8 cellular contexts compared by ENCODE assay signal in genomic region chr19:7679771-7680605, GRCh38. TPM values are rescaled to one million over a fixed set of nuclear protein-coding genes. Genes with fewer than 3 reads are reported as not detected.
A peak's percentile ranks its signal among the peaks of the same experiment; 100 is the strongest.
DNase-seq lines count a peak whose midpoint lies in the region; ATAC-seq and TF ChIP-seq lines count a peak whose summit lies in the region.
"Had no signal": no experiment of that assay in that cellular context is flagged by ENCODE, and none has a peak within 500 bp of the region (broad histone marks: within the 10 kb centered on the region; RNA-seq: fewer than 3 reads in every experiment).

No MANE protein-coding gene starts in this region.

- no peak for TF ChIP-seq RAD21 in HCT116 (IDR thresholded peaks at IDR 0.05; ENCODE audit: low read depth)

- CTCF ChIA-PET in HCT116 (lab: Charles Lee), result interaction anchor here (0.7 to 2.0 kb wide), 15 partner anchors 9 to 581 kb away, joined by 3 to 56 read pairs (median 7); partner anchors contain the start of genes PET100, RETN and XAB2

- in situ Hi-C loops in GM13976 (cut with MboI; ENCODE audit: low sequenced_read_pairs, unreplicated experiment), result loop anchor here (5.0 kb wide), 1 partner anchor 117 kb away; no protein-coding TSS in a partner anchor

- no peaks in the 10 kb centered on the region for H3F3A ChIP-seq in smooth muscle cell (ENCODE audit: low read depth)

- peak; percentile 40 for ATAC-seq in HCT116
- ATAC-seq in aorta (ENCODE audit: low FRiP score), result no peak

- POLR2A ChIA-PET in HCT116 (lab: Charles Lee), result interaction anchor here (0.9 to 1.6 kb wide), 6 partner anchors 15 to 120 kb away, joined by 3 to 10 read pairs (median 3); no protein-coding TSS in a partner anchor

- H3K27ac ChIP-seq in HCT116 (ENCODE audit: low read depth, low read length), result no peak overlapping the region; the same call in 1 of the 2 replicates
- peak overlapping the region; percentile 75; the same call in 1 of the 2 replicates for H3K27ac ChIP-seq in WERI-Rb-1
- H3K27ac ChIP-seq in hepatocyte, result no peak overlapping the region
- no peak overlapping the region for H3K27ac ChIP-seq in smooth muscle cell (ENCODE audit: low read depth)
- no peak overlapping the region for H3K27ac ChIP-seq in aorta (ENCODE audit: low read depth in 1 of 2, low read length in 2 of 2)

- RAD21 ChIA-PET in HCT116 (lab: Charles Lee; ENCODE audit: low non-redundant PET in 1 of 2, low total read pairs in 2 of 2, uncharacterized antibody in 2 of 2, unreplicated experiment in 2 of 2), result interaction anchor here (0.8 to 1.9 kb wide), 5 partner anchors 112 to 326 kb away, joined by 3 to 19 read pairs (median 9); no protein-coding TSS in a partner anchor

- no peak for TF ChIP-seq POLR2A in HCT116 (IDR thresholded peaks at IDR 0.05; ENCODE audit: borderline replicate concordance, extremely low read depth, insufficient read depth, insufficient read length)

- H3K4me3 ChIP-seq in HCT116 (replicated peaks in 1 of 2; ENCODE audit: low read depth in 1 of 2, low read length in 2 of 2) (peak overlapping the region; percentile 40 to 95), WERI-Rb-1 (ENCODE audit: low read depth, low read length) (peak overlapping the region; percentile 94), hepatocyte (no peak overlapping the region), smooth muscle cell (peak overlapping the region; percentile 100), aorta (ENCODE audit: low read length in 2 of 2) (no peak overlapping the region)

- WGBS in hepatocyte (ENCODE audit: low lambda C conversion rate, missing lambda C conversion rate), result 57% methylated on average over 22 of the region's 22 CpGs
- 64% methylated on average over 22 of the region's 22 CpGs for WGBS in smooth muscle cell (ENCODE audit: low lambda C conversion rate)
- 48 to 50% methylated on average over 22 of the region's 22 CpGs for WGBS in aorta, 2 donors

- H4K20me1 ChIP-seq in HCT116 (ENCODE audit: insufficient read depth) (no peaks in the 10 kb centered on the region), hepatocyte (ENCODE audit: insufficient read depth, poor library complexity, severe bottlenecking) (no peaks in the 10 kb centered on the region), smooth muscle cell (ENCODE audit: low read depth) (peaks cover 26% of the 10 kb centered on the region)

- no peaks in the 10 kb centered on the region for H3K9me2 ChIP-seq in HCT116 (ENCODE audit: insufficient read depth)
- no peaks in the 10 kb centered on the region for H3K9me2 ChIP-seq in hepatocyte (replicated peaks; ENCODE audit: insufficient read depth)

- H3K4me1 ChIP-seq in HCT116 (ENCODE audit: control insufficient read depth in 1 of 2, insufficient read depth in 2 of 2, low read length in 2 of 2) (peaks cover 3 to 26% of the 10 kb centered on the region in 2 experiments), hepatocyte (ENCODE audit: insufficient read depth) (no peaks in the 10 kb centered on the region), smooth muscle cell (ENCODE audit: low read depth) (no peaks in the 10 kb centered on the region), aorta (ENCODE audit: control insufficient read depth in 1 of 2, insufficient read depth in 2 of 2, low read length in 2 of 2) (no peaks in the 10 kb centered on the region)

- DNase-seq in HCT116 (ENCODE audit: low read depth, low spot score), result no peak
- peak; percentile 19 for DNase-seq in WERI-Rb-1
- DNase-seq in hepatocyte (ENCODE audit: low spot score), result no peak
- DNase-seq in smooth muscle cell (lab: John Stamatoyannopoulos, UW; ENCODE audit: unreplicated experiment), result no peak
- DNase-seq in NCI-H82 treated with DMSO at 0.1 percent for 48 hours (lab: John Stamatoyannopoulos, UW; ENCODE audit: unreplicated experiment), result no peak
- DNase-seq in GM13976 (ENCODE audit: low spot score), result no peak
- no peak for DNase-seq in aorta

- TF ChIP-seq CTCF in HCT116 (IDR thresholded peaks at IDR 0.05 in 2 of 3, conservative IDR thresholded peaks at IDR 0.05 in 1 of 3; ENCODE audit: borderline replicate concordance in 1 of 3, insufficient read depth in 1 of 3, low read depth in 2 of 3, low read length in 2 of 3) (no peak), WERI-Rb-1 (IDR thresholded peaks at IDR 0.05; ENCODE audit: low read depth, low read length) (no peak), hepatocyte (IDR thresholded peaks at IDR 0.05; ENCODE audit: poor library complexity) (no peak), smooth muscle cell (IDR thresholded peaks at IDR 0.05; ENCODE audit: borderline replicate concordance, insufficient read depth, poor library complexity, severe bottlenecking) (no peak), GM13976 (IDR thresholded peaks at IDR 0.05; ENCODE audit: borderline replicate concordance, control extremely low read depth, extremely low read depth, insufficient read depth, missing control alignments) (no peak)

- H2AFZ ChIP-seq in HCT116 (ENCODE audit: low read depth, low read length, poor library complexity, severe bottlenecking), result peak overlapping the region; percentile 42
- H2AFZ ChIP-seq in hepatocyte, result peak overlapping the region; percentile 91
- peak overlapping the region; percentile 10 for H2AFZ ChIP-seq in smooth muscle cell (ENCODE audit: low read depth)

- peak overlapping the region; percentile 93 for H3K4me2 ChIP-seq in HCT116 (ENCODE audit: low read length)
- peak overlapping the region; percentile 86 for H3K4me2 ChIP-seq in hepatocyte
- H3K4me2 ChIP-seq in smooth muscle cell, result peak overlapping the region; percentile 97

- H3K27me3 ChIP-seq in HCT116 (ENCODE audit: insufficient read depth, low read length) (no peaks in the 10 kb centered on the region), WERI-Rb-1 (ENCODE audit: insufficient read depth, low read depth, severe bottlenecking) (no peaks in the 10 kb centered on the region), hepatocyte (peaks cover 5% of the 10 kb centered on the region), smooth muscle cell (ENCODE audit: low read depth) (peaks cover 12% of the 10 kb centered on the region), aorta (ENCODE audit: control insufficient read depth in 1 of 2, insufficient read depth in 2 of 2, low read length in 1 of 2) (no peaks in the 10 kb centered on the region)

- intact Hi-C loops in HCT116 (cut with micrococcal nuclease) (loop anchor here (1.0 to 10.0 kb wide), 3 partner anchors 112 to 325 kb away; no protein-coding TSS in a partner anchor), aorta (cut with DNase I) (loop anchor here (1.0 to 10.0 kb wide), 8 partner anchors 28 to 328 kb away; partner anchors contain the start of genes PET100 (in 1 of the 2) and XAB2 (in 1 of the 2))

- H3K36me3 ChIP-seq in HCT116 (ENCODE audit: control insufficient read depth in 1 of 2, insufficient read depth in 2 of 2, low read length in 2 of 2) (peaks cover 4 to 9% of the 10 kb centered on the region in 2 experiments; a peak in 3 of 4 replicates), WERI-Rb-1 (peaks cover 14% of the 10 kb centered on the region), hepatocyte (replicated peaks; ENCODE audit: insufficient read depth, low read depth) (no peaks in the 10 kb centered on the region), smooth muscle cell (ENCODE audit: low read depth) (no peaks in the 10 kb centered on the region), aorta (ENCODE audit: control insufficient read depth in 1 of 2, insufficient read depth in 2 of 2, low read length in 1 of 2) (no peaks in the 10 kb centered on the region)
- H3K36me3 ChIP-seq: transverse colon had no signal

- H3K79me2 ChIP-seq in HCT116 (ENCODE audit: insufficient read depth, low read length), result peaks cover 21% of the 10 kb centered on the region; the same call in 1 of the 2 replicates
- peaks cover 14% of the 10 kb centered on the region for H3K79me2 ChIP-seq in hepatocyte
- H3K79me2 ChIP-seq in smooth muscle cell (ENCODE audit: low read depth), result peaks cover 5% of the 10 kb centered on the region

- BruUV-seq in HCT116 (replicated peaks; lab: Mats Ljungman, UMichigan), result no TSS peak

- H3K9ac ChIP-seq in HCT116 (ENCODE audit: low read length) (peak overlapping the region; percentile 90), smooth muscle cell (ENCODE audit: low read depth) (no peak overlapping the region)

- H3K9me3 ChIP-seq in HCT116 (ENCODE audit: control insufficient read depth in 1 of 2, insufficient read depth in 1 of 2, low read depth in 1 of 2, low read length in 2 of 2) (no peaks in the 10 kb centered on the region), WERI-Rb-1 (ENCODE audit: severe bottlenecking) (no peaks in the 10 kb centered on the region), hepatocyte (ENCODE audit: low read depth) (no peaks in the 10 kb centered on the region), smooth muscle cell (replicated peaks; ENCODE audit: low read depth) (no peaks in the 10 kb centered on the region), aorta (ENCODE audit: control insufficient read depth, low read length) (no peaks in the 10 kb centered on the region)
- H3K9me3 ChIP-seq: transverse colon had no signal

RNA-seq across cellular contexts. Expression of gene TRAPPC5, which starts 0.6 kb away (rescaled TPM):
- total RNA-seq in HCT116 (2021; ENCODE audit: unreplicated experiment), result 101 TPM
- 155 and 183 TPM in 2 replicates for polyA plus RNA-seq in HCT116 (2012)
- total RNA-seq in hepatocyte, result 64.6 and 80.4 TPM in 2 replicates
- polyA plus RNA-seq in hepatocyte, result 175 and 187 TPM in 2 replicates
- 61.4 and 61.8 TPM in 2 replicates for total RNA-seq in smooth muscle cell
- 166 and 174 TPM in 2 replicates for polyA plus RNA-seq in smooth muscle cell
- 10 to 100 TPM; 54.0 to 60.1 TPM for total RNA-seq in aorta
- polyA plus RNA-seq in aorta, result 10 to 100 TPM; 26.8 to 79.6 TPM

RNA-seq across cellular contexts. Expression of gene MCEMP1, which starts 3.1 kb away (rescaled TPM):
- total RNA-seq in HCT116 (2021; ENCODE audit: unreplicated experiment), result not detected
- not detected in 2 replicates for polyA plus RNA-seq in HCT116 (2012)
- not detected in 2 replicates for total RNA-seq in hepatocyte
- not detected in 2 replicates for polyA plus RNA-seq in hepatocyte
- not detected in 2 replicates for total RNA-seq in smooth muscle cell
- not detected in 2 replicates for polyA plus RNA-seq in smooth muscle cell
- total RNA-seq in aorta, result 1 to 10 TPM in 1 of 2 donors, under 1 TPM in 1; 0.63 to 4.3 TPM
- 1 to 10 TPM in 1 of 2 donors, under 1 TPM in 1; 0.10 to 8.3 TPM for polyA plus RNA-seq in aorta

RNA-seq across cellular contexts. Expression of gene RETN, which starts 11.1 kb away (rescaled TPM):
- total RNA-seq in HCT116 (2021; ENCODE audit: unreplicated experiment), result not detected
- not detected in 2 replicates for polyA plus RNA-seq in HCT116 (2012)
- total RNA-seq in hepatocyte, result not detected in 2 replicates
- polyA plus RNA-seq in hepatocyte, result 0.74 TPM in 1 of 2 replicates, not detected in the other
- total RNA-seq in smooth muscle cell, result not detected in 2 replicates
- not detected in 2 replicates for polyA plus RNA-seq in smooth muscle cell
- total RNA-seq in aorta, result not detected
- polyA plus RNA-seq in aorta, result 1 to 10 TPM in 1 of 2 donors, not detected in 1; 2.6 TPM
- total RNA-seq: transverse colon had no signal

RNA-seq across cellular contexts. Expression of gene FCER2, which starts 21.9 kb away (rescaled TPM):
- 0.20 TPM for total RNA-seq in HCT116 (2021; ENCODE audit: unreplicated experiment)
- 0.13 TPM in 1 of 2 replicates, not detected in the other for polyA plus RNA-seq in HCT116 (2012)
- not detected in 2 replicates for total RNA-seq in hepatocyte
- not detected in 2 replicates for polyA plus RNA-seq in hepatocyte
- not detected in 2 replicates for total RNA-seq in smooth muscle cell
- not detected in 2 replicates for polyA plus RNA-seq in smooth muscle cell
- total RNA-seq in aorta, result 1 to 10 TPM in 1 of 2 donors, under 1 TPM in 1; 0.36 to 2.9 TPM
- not detected for polyA plus RNA-seq in aorta

RNA-seq across cellular contexts. Expression of gene STXBP2, which starts 43.1 kb away (rescaled TPM):
- 141 TPM for total RNA-seq in HCT116 (2021; ENCODE audit: unreplicated experiment)
- 144 and 186 TPM in 2 replicates for polyA plus RNA-seq in HCT116 (2012)
- total RNA-seq in hepatocyte, result 51.9 and 58.6 TPM in 2 replicates
- polyA plus RNA-seq in hepatocyte, result 142 and 150 TPM in 2 replicates
- 11.6 and 17.8 TPM in 2 replicates for total RNA-seq in smooth muscle cell
- polyA plus RNA-seq in smooth muscle cell, result 32.7 and 67.2 TPM in 2 replicates
- total RNA-seq in aorta, result 10 to 100 TPM; 30.3 to 35.4 TPM
- polyA plus RNA-seq in aorta, result 10 to 100 TPM; 11.4 to 27.4 TPM

Comparison
In these comparisons a context has a peak if more than half of its experiments do, and no peak if none do; other contexts are left out.
1. H2AFZ ChIP-seq: peak in every context shown above with its lines; median percentile 91 in hepatocyte; 42 in HCT116; 10 in smooth muscle cell.
2. H3K4me3 ChIP-seq: peak in HCT116 (2 of 2), WERI-Rb-1 (single experiment) and smooth muscle cell (single experiment); none in hepatocyte (single experiment) and aorta (0 of 2).
3. Peak in every context shown above with its lines, with median percentiles within 50 percentile points of each other: H3K4me2 ChIP-seq.